In genomic region chr11:447923-448731, GRCh38 we compare ENCODE assay signal across 1 cellular context.
TF ChIP-seq lines count a peak whose summit lies in the region.

No MANE protein-coding gene starts in this region.

TF ChIP-seq in H1, 55 proteins besides CTCF, POLR2A, EP300 and RAD21:
- TF ChIP-seq NRF1 (IDR thresholded peaks at IDR 0.05; ENCODE audit: low read depth, low read length), result no peak
- no peak for TF ChIP-seq KDM4A (IDR thresholded peaks at IDR 0.05; ENCODE audit: low read depth, low read length, severe bottlenecking)
- TF ChIP-seq TAF7 (optimal IDR thresholded peaks at IDR 0.05; ENCODE audit: borderline replicate concordance, low read depth, low read length), result peak; percentile 30
- TF ChIP-seq KDM5A (IDR thresholded peaks at IDR 0.05; ENCODE audit: low read length), result no peak
- TF ChIP-seq TEAD4 (IDR thresholded peaks at IDR 0.05; ENCODE audit: low read depth, low read length), result peak; percentile 85
- no peak for TF ChIP-seq KDM1A (IDR thresholded peaks at IDR 0.05; ENCODE audit: borderline replicate concordance, low read length)
- TF ChIP-seq CEBPB (IDR thresholded peaks at IDR 0.05; ENCODE audit: low read depth, low read length), result no peak
- TF ChIP-seq ASH2L (IDR thresholded peaks at IDR 0.05; ENCODE audit: low read length), result no peak
- TF ChIP-seq, protein P1, sequence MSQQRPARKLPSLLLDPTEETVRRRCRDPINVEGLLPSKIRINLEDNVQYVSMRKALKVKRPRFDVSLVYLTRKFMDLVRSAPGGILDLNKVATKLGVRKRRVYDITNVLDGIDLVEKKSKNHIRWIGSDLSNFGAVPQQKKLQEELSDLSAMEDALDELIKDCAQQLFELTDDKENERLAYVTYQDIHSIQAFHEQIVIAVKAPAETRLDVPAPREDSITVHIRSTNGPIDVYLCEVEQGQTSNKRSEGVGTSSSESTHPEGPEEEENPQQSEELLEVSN (IDR thresholded peaks at IDR 0.05), result peak; percentile 96
- TF ChIP-seq SP1 (IDR thresholded peaks at IDR 0.05; ENCODE audit: low read depth, low read length), result no peak
- TF ChIP-seq SIN3A (conservative IDR thresholded peaks at IDR 0.05 in 1 of 2, IDR thresholded peaks at IDR 0.05 in 1 of 2; ENCODE audit: low read depth in 1 of 2, low read length in 2 of 2), result no peak
- TF ChIP-seq CBX5 (IDR thresholded peaks at IDR 0.05; ENCODE audit: low read depth, low read length), result no peak
- peak; percentile 67 for TF ChIP-seq CREB1 (IDR thresholded peaks at IDR 0.05)
- peak; percentile 52; the same call in 1 of the 2 replicates for TF ChIP-seq TAF1 (IDR thresholded peaks at IDR 0.05; ENCODE audit: low read depth, low read length)
- no peak for TF ChIP-seq RFX5 (IDR thresholded peaks at IDR 0.05; ENCODE audit: borderline replicate concordance, low read depth, low read length)
- no peak for TF ChIP-seq RNF2 (IDR thresholded peaks at IDR 0.05; ENCODE audit: borderline replicate concordance, low read depth, low read length, missing control alignments, poor library complexity, severe bottlenecking)
- TF ChIP-seq USF2 (IDR thresholded peaks at IDR 0.05; ENCODE audit: low read length), result peak; percentile 82
- TF ChIP-seq, protein P2, sequence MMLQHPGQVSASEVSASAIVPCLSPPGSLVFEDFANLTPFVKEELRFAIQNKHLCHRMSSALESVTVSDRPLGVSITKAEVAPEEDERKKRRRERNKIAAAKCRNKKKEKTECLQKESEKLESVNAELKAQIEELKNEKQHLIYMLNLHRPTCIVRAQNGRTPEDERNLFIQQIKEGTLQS (IDR thresholded peaks at IDR 0.05; ENCODE audit: insufficient read depth, low read depth, low read length), result peak; percentile 50; the same call in 1 of the 2 replicates
- TF ChIP-seq SP4 (IDR thresholded peaks at IDR 0.05; ENCODE audit: low read length), result peak; percentile 56; the same call in 1 of the 2 replicates
- peak; percentile 25; the same call in 1 of the 2 replicates for TF ChIP-seq POLR2AphosphoS5 (IDR thresholded peaks at IDR 0.05; ENCODE audit: low read depth, low read length)
- TF ChIP-seq PHF8 (conservative IDR thresholded peaks at IDR 0.05; ENCODE audit: low read depth, low read length), result peak; percentile 75
- TF ChIP-seq CHD2 (IDR thresholded peaks at IDR 0.05; ENCODE audit: low read length), result no peak
- TF ChIP-seq, protein P3, sequence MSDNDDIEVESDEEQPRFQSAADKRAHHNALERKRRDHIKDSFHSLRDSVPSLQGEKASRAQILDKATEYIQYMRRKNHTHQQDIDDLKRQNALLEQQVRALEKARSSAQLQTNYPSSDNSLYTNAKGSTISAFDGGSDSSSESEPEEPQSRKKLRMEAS (IDR thresholded peaks at IDR 0.05), result peak; percentile 97
- no peak for TF ChIP-seq EGR1 (IDR thresholded peaks at IDR 0.05; ENCODE audit: borderline replicate concordance, low read depth, low read length)
